In the genomic region with DNA sequence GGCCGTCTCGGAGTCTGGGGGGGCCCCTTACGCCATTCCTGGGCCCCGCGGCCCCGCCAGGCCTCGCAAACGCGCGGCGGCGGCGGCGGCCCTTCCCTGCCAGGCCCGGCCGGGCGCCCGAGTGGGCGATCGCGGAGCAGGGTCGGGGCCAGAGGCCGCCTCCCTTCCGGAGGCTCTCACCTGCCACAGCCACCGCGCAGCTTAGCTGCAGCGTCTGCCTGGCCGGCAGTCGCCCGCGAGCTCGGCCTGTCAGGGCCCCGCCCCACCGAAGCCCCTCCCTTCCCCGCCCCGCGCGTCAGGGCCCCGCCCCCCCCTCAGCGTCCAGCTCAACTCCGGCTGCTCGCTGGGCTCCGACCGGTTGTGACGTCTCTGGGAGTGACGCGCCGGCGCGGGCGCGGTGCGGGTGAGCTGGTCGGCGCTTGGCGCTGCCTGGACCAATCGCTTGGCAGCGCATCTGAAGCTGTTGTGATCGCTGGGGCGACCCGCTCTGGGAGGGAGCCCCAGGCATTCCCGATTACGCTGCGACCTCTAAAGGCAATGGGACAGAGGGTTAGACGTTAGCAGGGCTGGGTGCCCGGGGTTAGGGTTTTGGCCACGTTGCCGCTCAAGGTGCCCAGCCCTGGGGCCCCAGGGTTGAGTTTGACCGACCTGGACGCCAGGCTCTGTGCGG, we compare ENCODE assay signal across 8 cellular contexts. TPM values are rescaled to one million over a fixed set of nuclear protein-coding genes. Genes with fewer than 3 reads are reported as not detected.
DNase-seq lines count a peak whose midpoint lies in the region; ATAC-seq, FAIRE-seq and TF ChIP-seq lines count a peak whose summit lies in the region.

A gene with protein sequence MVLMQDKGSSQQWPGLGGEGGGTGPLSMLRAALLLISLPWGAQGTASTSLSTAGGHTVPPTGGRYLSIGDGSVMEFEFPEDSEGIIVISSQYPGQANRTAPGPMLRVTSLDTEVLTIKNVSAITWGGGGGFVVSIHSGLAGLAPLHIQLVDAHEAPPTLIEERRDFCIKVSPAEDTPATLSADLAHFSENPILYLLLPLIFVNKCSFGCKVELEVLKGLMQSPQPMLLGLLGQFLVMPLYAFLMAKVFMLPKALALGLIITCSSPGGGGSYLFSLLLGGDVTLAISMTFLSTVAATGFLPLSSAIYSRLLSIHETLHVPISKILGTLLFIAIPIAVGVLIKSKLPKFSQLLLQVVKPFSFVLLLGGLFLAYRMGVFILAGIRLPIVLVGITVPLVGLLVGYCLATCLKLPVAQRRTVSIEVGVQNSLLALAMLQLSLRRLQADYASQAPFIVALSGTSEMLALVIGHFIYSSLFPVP (minus strand): TSS at position 216 of the 670 bp plus-strand sequence. CDS start 1,689 bp downstream, outside the sequence.

- H3K27ac Mint-ChIP-seq in CD4-positive, alpha-beta T cell, result peak within 1 kb of the TSS; percentile 95
- H3K27ac Mint-ChIP-seq in activated CD4-positive, alpha-beta memory T cell treated with anti-CD3 and anti-CD28 coated beads for 36 hours, result peak within 1 kb of the TSS; percentile 89

- DNase-seq in CD4-positive, alpha-beta T cell, result peak; percentile 68 to 90 (median 82)
- DNase-seq in HK-2 (ENCODE audit: unreplicated experiment), result peak; percentile 95
- peak; percentile 76 for DNase-seq in NCI-H82 treated with DMSO at 0.1 percent for 48 hours (lab: John Stamatoyannopoulos, UW; ENCODE audit: unreplicated experiment)
- DNase-seq in activated CD4-positive, alpha-beta memory T cell treated with anti-CD3 and anti-CD28 coated beads for 36 hours, result peak; percentile 94
- DNase-seq in dermis microvascular lymphatic vessel endothelial cell (ENCODE audit: low read depth in 2 of 2), result peak; percentile 88 to 95
- peak; percentile 87 for DNase-seq in HepG2 (ENCODE audit: low spot score)
- peak; percentile 78 to 82 for DNase-seq in stimulated activated CD4-positive, alpha-beta T cell treated with anti-CD3 and anti-CD28 coated beads, Interleukin-2, amount 100 ng/mL, for 48 hours

- POLR2A ChIA-PET in CD4-positive, alpha-beta T cell (lab: Charles Lee), result interaction anchor here (0.6 to 3.4 kb wide), 13 partner anchors 20 to 564 kb away, joined by 3 to 35 read pairs (median 5); a partner anchor contains a TSS
- POLR2A ChIA-PET in activated CD4-positive, alpha-beta memory T cell treated with anti-CD3 and anti-CD28 coated beads for 36 hours (lab: Charles Lee), result interaction anchor here (0.5 to 2.0 kb wide), 7 partner anchors 25 to 93 kb away, joined by 3 to 8 read pairs (median 4); a partner anchor contains a TSS
- POLR2A ChIA-PET in HepG2 (lab: Yijun Ruan, JAX), result interaction anchor here (0.6 to 3.0 kb wide), 25 partner anchors 8 to 121 kb away, joined by 3 to 31 read pairs (median 4); a partner anchor contains a TSS

- intact Hi-C loops in CD4-positive, alpha-beta T cell (cut with DNase I, micrococcal nuclease), result loop anchor here in 1 of 2 experiments (1.0 kb wide), 1 partner anchor 32 kb away; a partner anchor contains a TSS
- intact Hi-C loops in activated CD4-positive, alpha-beta memory T cell treated with anti-CD3 and anti-CD28 coated beads for 36 hours (cut with micrococcal nuclease), result loop anchor here (1.0 kb wide), 1 partner anchor 26 kb away; a partner anchor contains a TSS
- intact Hi-C loops in HepG2 (cut with micrococcal nuclease; ENCODE audit: unreplicated experiment), result no loop called here

- H3K4me2 ChIP-seq in HepG2 (ENCODE audit: low read depth, low read length), result peak within 1 kb of the TSS; percentile 76

- TF ChIP-seq RAD21 in HepG2 (CRISPR knock-in tag; IDR thresholded peaks at IDR 0.05), result no peak

- no peaks in the 10 kb centered on the region for H3K9me3 Mint-ChIP-seq in CD4-positive, alpha-beta T cell
- H3K9me3 Mint-ChIP-seq in activated CD4-positive, alpha-beta memory T cell treated with anti-CD3 and anti-CD28 coated beads for 36 hours, result no peaks in the 10 kb centered on the region

- no peaks in the 10 kb centered on the region for H4K20me1 ChIP-seq in HepG2 (ENCODE audit: insufficient read depth, low read length)

- H3K9ac ChIP-seq in HepG2 (ENCODE audit: insufficient read depth, low read depth, low read length), result peak within 1 kb of the TSS; percentile 77

- H3K4me3 ChIP-seq in HepG2 (replicated peaks in 1 of 3; ENCODE audit: insufficient read depth in 1 of 3, low read depth in 2 of 3, low read length in 3 of 3), result peak within 1 kb of the TSS; percentile 68 to 78 (median 72)

- TF ChIP-seq CTCF in CD4-positive, alpha-beta T cell (IDR thresholded peaks at IDR 0.05), result no peak
- TF ChIP-seq CTCF in HepG2 (CRISPR knock-in tag; IDR thresholded peaks at IDR 0.05), result peak; percentile 59

- no TSS peak for BruUV-seq in HepG2 (replicated peaks; lab: Mats Ljungman, UMichigan)

- peaks cover 6% of the 10 kb centered on the region for H3K36me3 Mint-ChIP-seq in CD4-positive, alpha-beta T cell (ENCODE audit: low read depth)
- peaks cover 10% of the 10 kb centered on the region for H3K36me3 Mint-ChIP-seq in activated CD4-positive, alpha-beta memory T cell treated with anti-CD3 and anti-CD28 coated beads for 36 hours

- no peak within 1 kb of the TSS for H2AFZ ChIP-seq in HepG2 (ENCODE audit: low read length)

- in situ Hi-C loops in HepG2 (cut with HindIII; ENCODE audit: extremely low pct_ligation_motif_present, low pct_unique_long_range_greater_than_20kb), result no loop called here

- H3K27me3 Mint-ChIP-seq in CD4-positive, alpha-beta T cell, result no peaks in the 10 kb centered on the region
- H3K27me3 Mint-ChIP-seq in activated CD4-positive, alpha-beta memory T cell treated with anti-CD3 and anti-CD28 coated beads for 36 hours, result no peaks in the 10 kb centered on the region

- no peaks in the 10 kb centered on the region for H3K36me3 ChIP-seq in HepG2 (replicated peaks in 1 of 2; ENCODE audit: control insufficient read depth in 1 of 2, insufficient read depth in 2 of 2, low read length in 2 of 2)

- no CpG with 5 or more reads among the region's 71 CpGs for WGBS in HepG2 (ENCODE audit: low lambda C conversion rate)

- H3K4me1 ChIP-seq in HepG2 (ENCODE audit: insufficient read depth, low read length), result peaks cover 12% of the 10 kb centered on the region

- TF ChIP-seq EP300 in HepG2 (IDR thresholded peaks at IDR 0.05; ENCODE audit: low read depth in 2 of 2, low read length in 2 of 2) (no peak), HepG2 (CRISPR knock-in tag; IDR thresholded peaks at IDR 0.05; ENCODE audit: borderline replicate concordance) (no peak)

- H3K9me3 ChIP-seq in CD4-positive, alpha-beta T cell (ENCODE audit: control insufficient read depth, low read length), result no peaks in the 10 kb centered on the region
- no peaks in the 10 kb centered on the region for H3K9me3 ChIP-seq in HepG2 (ENCODE audit: low read length)

- peak; percentile 78 for ATAC-seq in CD4-positive, alpha-beta T cell (ENCODE audit: poor library complexity)
- ATAC-seq in GM19455 (IDR thresholded peaks at IDR 0.05; ENCODE audit: unreplicated experiment), result peak; percentile 75
- ATAC-seq in HepG2, result peak; percentile 92

- CTCF ChIA-PET in CD4-positive, alpha-beta T cell (lab: Charles Lee), result interaction anchor here (0.7 to 1.2 kb wide), 4 partner anchors 12 to 117 kb away, joined by 3 to 9 read pairs (median 3); a partner anchor contains a TSS
- CTCF ChIA-PET in activated CD4-positive, alpha-beta memory T cell treated with anti-CD3 and anti-CD28 coated beads for 36 hours (lab: Charles Lee), result interaction anchor here (0.7 to 1.3 kb wide), 5 partner anchors 10 to 92 kb away, joined by 3 to 5 read pairs (median 3); a partner anchor contains a TSS
- CTCF ChIA-PET in HepG2 (lab: Yijun Ruan, JAX; ENCODE audit: low intra/inter-chr PET ratio, low total read pairs), result no interaction called here

- H3K27me3 ChIP-seq in CD4-positive, alpha-beta T cell (ENCODE audit: control insufficient read depth, insufficient read depth, low read length), result no peaks in the 10 kb centered on the region
- H3K27me3 ChIP-seq in HepG2 (ENCODE audit: control insufficient read depth in 1 of 2, insufficient read depth in 2 of 2, low read length in 2 of 2), result no peaks in the 10 kb centered on the region

- peaks cover 11% of the 10 kb centered on the region for H3K4me1 Mint-ChIP-seq in CD4-positive, alpha-beta T cell (ENCODE audit: low read depth)
- peaks cover 17% of the 10 kb centered on the region for H3K4me1 Mint-ChIP-seq in activated CD4-positive, alpha-beta memory T cell treated with anti-CD3 and anti-CD28 coated beads for 36 hours (ENCODE audit: low read depth)

- H3K27ac ChIP-seq in CD4-positive, alpha-beta T cell (ENCODE audit: low read depth, low read length), result peak within 1 kb of the TSS; percentile 53
- peak within 1 kb of the TSS; percentile 73 for H3K27ac ChIP-seq in HepG2 (ENCODE audit: extremely low read length, insufficient read depth, low read length)

- FAIRE-seq in HepG2 (lab: Jason Lieb, UNC), result peak; percentile 87

- H3K4me3 Mint-ChIP-seq in CD4-positive, alpha-beta T cell, result peak within 1 kb of the TSS; percentile 91
- peak within 1 kb of the TSS; percentile 87 for H3K4me3 Mint-ChIP-seq in activated CD4-positive, alpha-beta memory T cell treated with anti-CD3 and anti-CD28 coated beads for 36 hours

- no peaks in the 10 kb centered on the region for H3K79me2 ChIP-seq in HepG2 (ENCODE audit: insufficient read depth, low read length)

- TF ChIP-seq POLR2A in HepG2 (IDR thresholded peaks at IDR 0.05; ENCODE audit: insufficient read depth in 1 of 2, low read depth in 2 of 2, low read length in 2 of 2), result peak in 1 of 2 experiments; percentile 70; a peak in 2 of 4 replicates

RNA-seq across cellular contexts. Expression of the gene that starts here (rescaled TPM):
- 10 to 100 TPM; 15.7 to 16.4 TPM for total RNA-seq in CD4-positive, alpha-beta T cell
- total RNA-seq in activated CD4-positive, alpha-beta memory T cell treated with anti-CD3 and anti-CD28 coated beads for 36 hours, result 10 to 100 TPM; 14.4 to 16.1 TPM
- total RNA-seq in dermis microvascular lymphatic vessel endothelial cell (8.1 and 14.4 TPM in 2 replicates), HepG2 (2016; rRNA removed; fragmentation: Illumina TruSeq; extraction: Trizol) (10.1 and 10.8 TPM in 2 replicates)
- total RNA-seq in HepG2 (2016; cell fraction: cytosol; rRNA removed; fragmentation: Illumina TruSeq; extraction: Trizol; ENCODE audit: low read depth), result 9.0 and 10.7 TPM in 2 replicates
- total RNA-seq in HepG2 (2016; cell fraction: insoluble cytoplasmic fraction; rRNA removed; fragmentation: Illumina TruSeq; extraction: Trizol), result 7.1 and 10.6 TPM in 2 replicates
- total RNA-seq in HepG2 (2016; cell fraction: membrane; rRNA removed; fragmentation: Illumina TruSeq; extraction: Trizol), result 19.7 and 23.5 TPM in 2 replicates
- total RNA-seq in HepG2 (2016; cell fraction: nucleus; rRNA removed; fragmentation: Illumina TruSeq; extraction: Trizol), result 5.5 and 5.9 TPM in 2 replicates
- 11.5 and 13.7 TPM in 2 replicates for polyA plus RNA-seq in HepG2 (2011; rRNA removed)
- 12.8 and 15.4 TPM in 2 replicates for polyA plus RNA-seq in HepG2 (2011; cell fraction: cytosol; rRNA removed)
- polyA plus RNA-seq in HepG2 (2011; cell fraction: nucleus; rRNA removed), result 12.0 and 13.6 TPM in 2 replicates
- 7.8 and 12.5 TPM in 2 replicates for polyA plus RNA-seq in HepG2 (2012)
- polyA plus RNA-seq in HepG2 (2016; cell fraction: cytosol; fragmentation: Illumina TruSeq; extraction: Trizol; ENCODE audit: low read depth), result 16.2 and 21.3 TPM in 2 replicates
- 14.1 and 15.3 TPM in 2 replicates for polyA plus RNA-seq in HepG2 (2016; cell fraction: insoluble cytoplasmic fraction; fragmentation: Illumina TruSeq; extraction: Trizol; ENCODE audit: low read depth)
- 27.8 and 30.6 TPM in 2 replicates for polyA plus RNA-seq in HepG2 (2016; cell fraction: membrane; fragmentation: Illumina TruSeq; extraction: Trizol; ENCODE audit: low read depth)
- 13.1 TPM in 2 replicates for polyA plus RNA-seq in HepG2 (2016; cell fraction: nucleus; fragmentation: Illumina TruSeq; extraction: Trizol; ENCODE audit: insufficient read depth, low read depth)
- 21.1 and 41.7 TPM in 2 replicates for polyA minus RNA-seq in HepG2 (2011; rRNA and poly(A)+ RNA removed; ENCODE audit: low replicate concordance)
- 6.5 and 11.1 TPM in 2 replicates for polyA minus RNA-seq in HepG2 (2011; cell fraction: cytosol; rRNA and poly(A)+ RNA removed)
- polyA minus RNA-seq in HepG2 (2011; cell fraction: nucleus; rRNA and poly(A)+ RNA removed), result 2.3 and 2.5 TPM in 2 replicates

Comparison
In these comparisons a context has a peak if more than half of its experiments do, and no peak if none do; other contexts are left out.
1. Peak in every context shown above with its lines: DNase-seq, ATAC-seq, H3K4me3 ChIP-seq and H3K27ac ChIP-seq.